ENCODE assay signal across 28 cellular contexts in genomic region chr16:14283786-14284185, GRCh38.
DNase-seq lines count a peak whose midpoint lies in the region; ATAC-seq and TF ChIP-seq lines count a peak whose summit lies in the region.
"Had no signal": no experiment of that assay in that cellular context is flagged by ENCODE, and none has a peak within 500 bp of the region (broad histone marks: within the 10 kb centered on the region; RNA-seq: fewer than 3 reads in every experiment).

No MANE protein-coding gene starts in this region.

- no peaks in the 10 kb centered on the region for H3K9me3 ChIP-seq in HUES64 (ENCODE audit: insufficient read depth, low read depth, low read length)
- H3K9me3 ChIP-seq in neural progenitor cell (ENCODE audit: low read depth), result no peaks in the 10 kb centered on the region
- H3K9me3 ChIP-seq: ascending aorta, testis had no signal

- peaks cover 6% of the 10 kb centered on the region for H3K36me3 Mint-ChIP-seq in dendritic cell treated with granulocyte-macrophage colony-stimulating factor and Interleukin-4, amounts not matched to agents 40 ng/mL and 50 ng/mL, for 4 days (ENCODE audit: low read depth)
- H3K36me3 Mint-ChIP-seq in neural progenitor cell, result no peaks in the 10 kb centered on the region
- H3K36me3 Mint-ChIP-seq: activated naive CD8-positive, alpha-beta T cell treated with anti-CD3 and anti-CD28 coated beads, Interleukin-2, amount 10 ng/mL, durations not matched to agents 7 days and 5 days; CD14-positive monocyte; memory B cell had no signal

- no peaks in the 10 kb centered on the region for H3K27me3 ChIP-seq in HUES64 (ENCODE audit: insufficient read depth, low read length)
- H3K27me3 ChIP-seq in neural progenitor cell, result no peaks in the 10 kb centered on the region
- H3K27me3 ChIP-seq: ascending aorta, esophagus squamous epithelium, hepatocyte, testis had no signal

- DNase-seq in NCI-H1105 (lab: John Stamatoyannopoulos, UW), result peak; percentile 64
- no peak for DNase-seq in NCI-H1105 treated with DMSO at 0.1 percent for 48 hours (lab: John Stamatoyannopoulos, UW)
- DNase-seq in neural progenitor cell (ENCODE audit: low spot score), result no peak
- no peak for DNase-seq in RWPE1 (ENCODE audit: low spot score)
- no peak for DNase-seq in GM20000 (ENCODE audit: low spot score)
- DNase-seq: activated CD4-positive, alpha-beta T cell treated with anti-CD3 and anti-CD28 coated beads for 1 hour; activated gamma-delta T cell; activated naive CD8-positive, alpha-beta T cell treated with anti-CD3 and anti-CD28 coated beads, Interleukin-2, amount 10 ng/mL, durations not matched to agents 7 days and 5 days; caudate nucleus; esophagus squamous epithelium; foreskin melanocyte; NCI-H2029; NCI-H226; nucleus accumbens; stimulated activated naive CD4-positive, alpha-beta T cell treated with Interleukin-2 at 50 U/mL for 16 hours; testis had no signal

- H3K36me3 ChIP-seq in HUES64 (ENCODE audit: insufficient read depth, low read length) (no peaks in the 10 kb centered on the region), neural progenitor cell (no peaks in the 10 kb centered on the region)
- H3K36me3 ChIP-seq: ascending aorta, esophagus squamous epithelium had no signal

- POLR2A ChIA-PET in RWPE1 (lab: Yijun Ruan, JAX; ENCODE audit: low non-redundant PET), result no interaction called here

- intact Hi-C loops in dendritic cell treated with granulocyte-macrophage colony-stimulating factor and Interleukin-4, amounts not matched to agents 40 ng/mL and 50 ng/mL, for 4 days (cut with micrococcal nuclease), result no loop called here

- H3K4me1 Mint-ChIP-seq in dendritic cell treated with granulocyte-macrophage colony-stimulating factor and Interleukin-4, amounts not matched to agents 40 ng/mL and 50 ng/mL, for 4 days (ENCODE audit: low read depth), result peaks cover 53% of the 10 kb centered on the region
- H3K4me1 Mint-ChIP-seq in neural progenitor cell, result peaks cover 35% of the 10 kb centered on the region

- ATAC-seq in HG02840 (IDR thresholded peaks at IDR 0.05; ENCODE audit: low FRiP score, unreplicated experiment), result no peak
- ATAC-seq: GM12878, left lobe of liver had no signal

- peak overlapping the region; percentile 82; the same call in 1 of the 2 replicates for H3K4me3 ChIP-seq in HUES64 (ENCODE audit: low read length)
- no peak overlapping the region for H3K4me3 ChIP-seq in neural progenitor cell
- H3K4me3 ChIP-seq: ascending aorta, esophagus squamous epithelium, GM12878, hepatocyte, testis had no signal

- H3K9me3 Mint-ChIP-seq in dendritic cell treated with granulocyte-macrophage colony-stimulating factor and Interleukin-4, amounts not matched to agents 40 ng/mL and 50 ng/mL, for 4 days, result peaks cover under 1% of the 10 kb centered on the region
- peaks cover 7% of the 10 kb centered on the region for H3K9me3 Mint-ChIP-seq in neural progenitor cell
- H3K9me3 Mint-ChIP-seq: memory B cell had no signal

- H4K20me1 ChIP-seq in neural progenitor cell (ENCODE audit: low read depth), result no peaks in the 10 kb centered on the region

- H3F3A ChIP-seq in neural progenitor cell (ENCODE audit: low read depth), result peaks cover 23% of the 10 kb centered on the region

- H3K79me2 ChIP-seq in neural progenitor cell (ENCODE audit: low read depth), result no peaks in the 10 kb centered on the region
- H3K79me2 ChIP-seq: hepatocyte had no signal

- no peak overlapping the region for H3K4me3 Mint-ChIP-seq in dendritic cell treated with granulocyte-macrophage colony-stimulating factor and Interleukin-4, amounts not matched to agents 40 ng/mL and 50 ng/mL, for 4 days
- H3K4me3 Mint-ChIP-seq in neural progenitor cell, result peak overlapping the region; percentile 96
- H3K4me3 Mint-ChIP-seq: memory B cell; T-helper 1 cell treated with Interleukin-12 subunit alpha and Interleukin-12 subunit beta and Interleukin-4 antibody, amounts not matched to agents 30 μg/mL and 1 μg/mL, for 36 hours had no signal

- CTCF ChIA-PET in RWPE1 (lab: Yijun Ruan, JAX), result no interaction called here

- H3K27ac ChIP-seq in HUES64 (ENCODE audit: low read depth, low read length) (peak overlapping the region; percentile 47; the same call in 1 of the 2 replicates), neural progenitor cell (no peak overlapping the region), RWPE1 (no peak overlapping the region)
- H3K27ac ChIP-seq: 22Rv1, esophagus squamous epithelium, hepatocyte, SK-N-MC, testis had no signal

- H3K27me3 Mint-ChIP-seq in dendritic cell treated with granulocyte-macrophage colony-stimulating factor and Interleukin-4, amounts not matched to agents 40 ng/mL and 50 ng/mL, for 4 days, result peaks cover 9% of the 10 kb centered on the region
- peaks cover 24% of the 10 kb centered on the region for H3K27me3 Mint-ChIP-seq in neural progenitor cell (ENCODE audit: insufficient read depth, low read depth)
- H3K27me3 Mint-ChIP-seq: memory B cell had no signal

- H3K9ac ChIP-seq in HUES64 (ENCODE audit: low read depth, low read length) (no peak overlapping the region), neural progenitor cell (no peak overlapping the region)

- 71% methylated on average over 7 of the region's 7 CpGs for WGBS in HUES64

- H3K4me1 ChIP-seq in HUES64 (ENCODE audit: insufficient read depth, low read length) (peaks cover 33% of the 10 kb centered on the region), neural progenitor cell (peaks cover 7% of the 10 kb centered on the region)

- H3K27ac Mint-ChIP-seq in dendritic cell treated with granulocyte-macrophage colony-stimulating factor and Interleukin-4, amounts not matched to agents 40 ng/mL and 50 ng/mL, for 4 days, result peak overlapping the region; percentile 88
- no peak overlapping the region for H3K27ac Mint-ChIP-seq in neural progenitor cell
- H3K27ac Mint-ChIP-seq: activated naive CD8-positive, alpha-beta T cell treated with anti-CD3 and anti-CD28 coated beads, Interleukin-2, amount 10 ng/mL, durations not matched to agents 7 days and 5 days; memory B cell; T-helper 1 cell treated with Interleukin-12 subunit alpha and Interleukin-12 subunit beta and Interleukin-4 antibody, amounts not matched to agents 30 μg/mL and 1 μg/mL, for 36 hours had no signal

- H3K4me2 ChIP-seq in neural progenitor cell, result no peak overlapping the region

- TF ChIP-seq CTCF in neural progenitor cell (IDR thresholded peaks at IDR 0.05) (no peak), RWPE1 (conservative IDR thresholded peaks at IDR 0.05; ENCODE audit: low read depth) (no peak), GM20000 (IDR thresholded peaks at IDR 0.05; ENCODE audit: extremely low read depth, missing control alignments) (no peak)

- no peak overlapping the region for H2AFZ ChIP-seq in neural progenitor cell (replicated peaks)
- H2AFZ ChIP-seq: hepatocyte had no signal
